11 cellular contexts compared by ENCODE assay signal in genomic region chr20:59149678-59150504, GRCh38. TPM values are rescaled to one million over a fixed set of nuclear protein-coding genes. Genes with fewer than 3 reads are reported as not detected.
DNase-seq lines count a peak whose midpoint lies in the region; ATAC-seq lines count a peak whose summit lies in the region.
"Had no signal": no experiment of that assay in that cellular context is flagged by ENCODE, and none has a peak within 500 bp of the region (broad histone marks: within the 10 kb centered on the region; RNA-seq: fewer than 3 reads in every experiment).

No MANE protein-coding gene starts in this region.

- intact Hi-C loops in activated CD4-positive, alpha-beta T cell treated with anti-CD3 and anti-CD28 coated beads, Interleukin-2, amount 10 ng/mL, durations not matched to agents 24 days and 14 days (cut with micrococcal nuclease), result loop anchor here (1.0 to 5.0 kb wide), 3 partner anchors 16 to 118 kb away; partner anchors contain the start of gene ATP5F1E

- H3K27ac Mint-ChIP-seq in activated CD4-positive, alpha-beta T cell treated with anti-CD3 and anti-CD28 coated beads, Interleukin-2, amount 10 ng/mL, durations not matched to agents 24 days and 14 days, result peak overlapping the region; percentile 89
- H3K27ac Mint-ChIP-seq in effector memory CD8-positive, alpha-beta T cell, result peak overlapping the region; percentile 98 to 99

- DNase-seq in activated CD4-positive, alpha-beta T cell treated with anti-CD3 and anti-CD28 coated beads, Interleukin-2, amount 10 ng/mL, durations not matched to agents 24 days and 14 days, result peak; percentile 94
- DNase-seq in effector memory CD8-positive, alpha-beta T cell, result peak; percentile 74 to 79 (median 77)
- DNase-seq in stimulated activated CD8-positive, alpha-beta memory T cell treated with anti-CD3 and anti-CD28 coated beads, Interleukin-12 subunit alpha, Interleukin-12 subunit beta, amount 100 ng/mL, for 1 hour (ENCODE audit: low read depth), result peak; percentile 57
- no peak for DNase-seq in NCI-H1048 (lab: John Stamatoyannopoulos, UW)
- DNase-seq in NCI-H2171 (lab: John Stamatoyannopoulos, UW), result no peak
- no peak for DNase-seq in NCI-H1930 (lab: John Stamatoyannopoulos, UW)

- H3K36me3 Mint-ChIP-seq in activated CD4-positive, alpha-beta T cell treated with anti-CD3 and anti-CD28 coated beads, Interleukin-2, amount 10 ng/mL, durations not matched to agents 24 days and 14 days (ENCODE audit: low read depth), result peaks cover 4% of the 10 kb centered on the region
- H3K36me3 Mint-ChIP-seq in effector memory CD8-positive, alpha-beta T cell (ENCODE audit: insufficient read depth), result peaks cover 38% of the 10 kb centered on the region

- H3K4me1 Mint-ChIP-seq in activated CD4-positive, alpha-beta T cell treated with anti-CD3 and anti-CD28 coated beads, Interleukin-2, amount 10 ng/mL, durations not matched to agents 24 days and 14 days, result peaks cover 72% of the 10 kb centered on the region
- peaks cover 87 to 90% of the 10 kb centered on the region in 2 donors for H3K4me1 Mint-ChIP-seq in effector memory CD8-positive, alpha-beta T cell (ENCODE audit: low read depth in 2 of 2)

- no peaks in the 10 kb centered on the region for H3K27me3 Mint-ChIP-seq in activated CD4-positive, alpha-beta T cell treated with anti-CD3 and anti-CD28 coated beads, Interleukin-2, amount 10 ng/mL, durations not matched to agents 24 days and 14 days
- no peaks in the 10 kb centered on the region for H3K27me3 Mint-ChIP-seq in effector memory CD8-positive, alpha-beta T cell

- H3K4me3 Mint-ChIP-seq in activated CD4-positive, alpha-beta T cell treated with anti-CD3 and anti-CD28 coated beads, Interleukin-2, amount 10 ng/mL, durations not matched to agents 24 days and 14 days, result peak overlapping the region; percentile 64
- peak overlapping the region; percentile 74 to 76 for H3K4me3 Mint-ChIP-seq in effector memory CD8-positive, alpha-beta T cell

- no peaks in the 10 kb centered on the region for H3K9me3 Mint-ChIP-seq in activated CD4-positive, alpha-beta T cell treated with anti-CD3 and anti-CD28 coated beads, Interleukin-2, amount 10 ng/mL, durations not matched to agents 24 days and 14 days
- no peaks in the 10 kb centered on the region for H3K9me3 Mint-ChIP-seq in effector memory CD8-positive, alpha-beta T cell

- ATAC-seq in GM18909 (IDR thresholded peaks at IDR 0.05; ENCODE audit: poor library complexity, unreplicated experiment) (peak; percentile 52), HG03342 (IDR thresholded peaks at IDR 0.05; ENCODE audit: unreplicated experiment) (no peak)
- peak; percentile 89 for ATAC-seq in effector memory CD8-positive, alpha-beta T cell (replicated peaks)
- ATAC-seq: psoas muscle had no signal

RNA-seq across cellular contexts. Expression of gene ZNF831, which starts 13.7 kb away (rescaled TPM):
- total RNA-seq in activated CD4-positive, alpha-beta T cell treated with anti-CD3 and anti-CD28 coated beads, Interleukin-2, amount 10 ng/mL, durations not matched to agents 24 days and 14 days, result 3.1 and 3.4 TPM in 2 replicates
- total RNA-seq: endothelial cell of umbilical vein, SJSA1 had no signal

Comparison
In these comparisons a context has a peak if more than half of its experiments do, and no peak if none do; other contexts are left out.
1. DNase-seq: peak in activated CD4-positive, alpha-beta T cell treated with anti-CD3 and anti-CD28 coated beads, Interleukin-2, amount 10 ng/mL, durations not matched to agents 24 days and 14 days (single experiment), effector memory CD8-positive, alpha-beta T cell (3 of 3) and stimulated activated CD8-positive, alpha-beta memory T cell treated with anti-CD3 and anti-CD28 coated beads, Interleukin-12 subunit alpha, Interleukin-12 subunit beta, amount 100 ng/mL, for 1 hour (single experiment); none in NCI-H1048 (single experiment), NCI-H2171 (single experiment) and NCI-H1930 (0 of 2).